14 cellular contexts compared by ENCODE assay signal in the genomic region with DNA sequence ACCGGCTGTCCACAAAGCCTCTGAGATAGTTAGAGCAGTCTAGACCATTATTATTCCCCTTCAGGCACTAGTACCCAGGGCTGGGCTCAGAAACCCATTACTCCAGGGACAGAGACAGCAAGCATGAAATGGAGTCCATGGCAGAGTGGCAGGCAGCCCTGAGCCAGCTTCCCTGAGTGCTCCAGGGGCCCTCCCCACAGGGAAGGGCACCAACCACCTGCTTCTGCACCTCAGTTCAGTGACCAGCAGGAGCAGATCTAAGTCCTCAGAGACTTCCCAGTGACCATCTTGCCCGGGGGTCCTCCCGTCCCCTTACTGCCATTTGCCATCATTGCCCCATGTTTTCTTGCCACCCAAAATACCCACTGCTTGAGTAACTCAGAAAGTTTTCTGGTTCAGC.
DNase-seq lines count a peak whose midpoint lies in the region; ATAC-seq and TF ChIP-seq lines count a peak whose summit lies in the region.
"Had no signal": no experiment of that assay in that cellular context is flagged by ENCODE, and none has a peak within 500 bp of the region (broad histone marks: within the 10 kb centered on the region; RNA-seq: fewer than 3 reads in every experiment).

No MANE protein-coding gene starts in this region.

- intact Hi-C loops in heart right ventricle (cut with DNase I): loop anchor here in 1 of 10 donors (5.0 kb wide), 1 partner anchor 38 kb away; no protein-coding TSS in a partner anchor
- intact Hi-C loops in left cardiac atrium (cut with DNase I): no loop called here
- intact Hi-C loops in lower lobe of right lung (cut with DNase I): no loop called here
- intact Hi-C loops in spleen (cut with DNase I; ENCODE audit: low total_unique reads): no loop called here

- no peak overlapping the region for H3K4me3 ChIP-seq in heart right ventricle
- no peak overlapping the region for H3K4me3 ChIP-seq in lower lobe of right lung
- H3K4me3 ChIP-seq in spleen: no peak overlapping the region
- H3K4me3 ChIP-seq: BLaER1 had no signal

- H3K9me3 ChIP-seq in heart right ventricle (no peaks in the 10 kb centered on the region), lower lobe of right lung (no peaks in the 10 kb centered on the region), spleen (no peaks in the 10 kb centered on the region)
- H3K9me3 ChIP-seq: BLaER1 had no signal

- no peak for DNase-seq in heart right ventricle
- no peak for DNase-seq in left cardiac atrium
- no peak for DNase-seq in lower lobe of right lung
- peak; percentile 72 for DNase-seq in spleen
- peak; percentile 12 for DNase-seq in ureter (ENCODE audit: low spot score)
- no peak for DNase-seq in DMS 273 (lab: John Stamatoyannopoulos, UW; ENCODE audit: unreplicated experiment)
- DNase-seq: CD8-positive, alpha-beta T cell; DND-41; GOT3; NCI-H187; NCI-H69 had no signal

- TF ChIP-seq CTCF in heart right ventricle (IDR thresholded peaks at IDR 0.05): no peak
- no peak for TF ChIP-seq CTCF in lower lobe of right lung (IDR thresholded peaks at IDR 0.05)
- TF ChIP-seq CTCF in spleen (IDR thresholded peaks at IDR 0.05 in 8 of 11, conservative IDR thresholded peaks at IDR 0.05 in 3 of 11): no peak

- peak overlapping the region; percentile 71 to 91 (median 86) for H3K27ac ChIP-seq in heart right ventricle
- peak overlapping the region; percentile 78 for H3K27ac ChIP-seq in lower lobe of right lung
- H3K27ac ChIP-seq in spleen: peak overlapping the region in 4 of 8 donors; percentile 82 to 92 (median 88)
- H3K27ac ChIP-seq: BLaER1 had no signal

- 83 to 85% methylated on average over 3 of the region's 3 CpGs for WGBS in heart right ventricle, 2 donors
- 89 to 97% (median 94%) methylated on average over 3 of the region's 3 CpGs for WGBS in spleen, 5 donors

- no peak for ATAC-seq in heart right ventricle
- ATAC-seq in left cardiac atrium: no peak
- ATAC-seq in lower lobe of right lung: no peak
- ATAC-seq in GM21515 (IDR thresholded peaks at IDR 0.05; ENCODE audit: unreplicated experiment): no peak
- no peak for ATAC-seq in HG02642 (IDR thresholded peaks at IDR 0.05; ENCODE audit: poor library complexity, unreplicated experiment)
- ATAC-seq: CD8-positive, alpha-beta T cell had no signal

- H3K36me3 ChIP-seq in heart right ventricle (peaks cover 0 to 5% (median 0%) of the 10 kb centered on the region in 9 donors), lower lobe of right lung (no peaks in the 10 kb centered on the region), spleen (peaks cover 0 to 17% (median 0%) of the 10 kb centered on the region in 6 donors)
- H3K36me3 ChIP-seq: BLaER1 had no signal

- no peak for TF ChIP-seq POLR2A in spleen (IDR thresholded peaks at IDR 0.05)

- H3K4me1 ChIP-seq in heart right ventricle (peaks cover 35 to 81% (median 73%) of the 10 kb centered on the region in 9 donors), lower lobe of right lung (peaks cover 60% of the 10 kb centered on the region), spleen (peaks cover 21 to 69% (median 45%) of the 10 kb centered on the region in 6 donors)

- H3K27me3 ChIP-seq in heart right ventricle (no peaks in the 10 kb centered on the region), lower lobe of right lung (ENCODE audit: low read depth) (no peaks in the 10 kb centered on the region), spleen (replicated peaks in 1 of 7) (no peaks in the 10 kb centered on the region)
- H3K27me3 ChIP-seq: BLaER1 had no signal

Comparison
In these comparisons a context has a peak if more than half of its experiments do, and no peak if none do; other contexts are left out.
1. DNase-seq: peak in spleen (single experiment) and ureter (single experiment); none in heart right ventricle (0 of 2), left cardiac atrium (single experiment), lower lobe of right lung (single experiment) and DMS 273 (single experiment).